In genomic region chr12:30752255-30752654, GRCh38 we compare ENCODE assay signal across 25 cellular contexts. TPM values are rescaled to one million over a fixed set of nuclear protein-coding genes. Genes with fewer than 3 reads are reported as not detected.
DNase-seq lines count a peak whose midpoint lies in the region; TF ChIP-seq lines count a peak whose summit lies in the region.
"Had no signal": no experiment of that assay in that cellular context is flagged by ENCODE, and none has a peak within 500 bp of the region (broad histone marks: within the 10 kb centered on the region; RNA-seq: fewer than 3 reads in every experiment).

No MANE protein-coding gene starts in this region.

- H3K36me3 ChIP-seq in OCI-LY7 (ENCODE audit: insufficient read depth, low read length) (no peaks in the 10 kb centered on the region), osteoblast (ENCODE audit: insufficient read depth, low read length) (peaks cover 15% of the 10 kb centered on the region), uterus (no peaks in the 10 kb centered on the region), vagina (no peaks in the 10 kb centered on the region)
- H3K36me3 ChIP-seq: cardiac muscle cell, suprapubic skin had no signal

- POLR2A ChIA-PET in OCI-LY7 (lab: Charles Lee): interaction anchor here (0.6 to 5.6 kb wide), 9 partner anchors 7 to 1326 kb away, joined by 3 to 30 read pairs (median 6); partner anchors contain the start of gene IPO8

- H2BK120ac ChIP-seq in H9 (ENCODE audit: low read depth, low read length, poor library complexity, severe bottlenecking): no peak overlapping the region

- peaks cover 21 to 49% (median 23%) of the 10 kb centered on the region in 3 experiments for H3K36me3 Mint-ChIP-seq in H9 (ENCODE audit: insufficient read depth in 1 of 3, low read depth in 3 of 3)

- H2BK20ac ChIP-seq in H9 (ENCODE audit: low read depth, low read length, poor library complexity, severe bottlenecking): no peak overlapping the region

- H3K4me1 Mint-ChIP-seq in H9: peaks cover 35 to 64% of the 10 kb centered on the region in 2 experiments

- H4K91ac ChIP-seq in H9 (ENCODE audit: insufficient read length, low read depth, low read length): no peak overlapping the region

- intact Hi-C loops in OCI-LY7 (cut with micrococcal nuclease; ENCODE audit: unreplicated experiment): loop anchor here (5.0 kb wide), 1 partner anchor 1370 kb away; the partner anchor contains the start of gene ERGIC2
- intact Hi-C loops in uterus (cut with DNase I; ENCODE audit: low total_unique reads): no loop called here
- intact Hi-C loops in vagina (cut with DNase I): no loop called here

- no peaks in the 10 kb centered on the region for H3K79me1 ChIP-seq in H9 (ENCODE audit: insufficient read depth, low read depth, low read length, poor library complexity, severe bottlenecking)

- WGBS in H9 (ENCODE audit: extremely low coverage, insufficient read length, low lambda C conversion rate): no CpG with 5 or more reads among the region's 3 CpGs

- no peaks in the 10 kb centered on the region for H4K20me1 ChIP-seq in H9 (ENCODE audit: control insufficient read depth, insufficient read depth, insufficient read length)
- H4K20me1 ChIP-seq in OCI-LY7 (ENCODE audit: insufficient read depth, low read length): no peaks in the 10 kb centered on the region
- H4K20me1 ChIP-seq in osteoblast (ENCODE audit: insufficient read depth, low read length): peaks cover 14% of the 10 kb centered on the region

- no peak overlapping the region for H2AFZ ChIP-seq in H9 (ENCODE audit: low read length)
- H2AFZ ChIP-seq in OCI-LY7 (ENCODE audit: low read length): no peak overlapping the region
- H2AFZ ChIP-seq in osteoblast (ENCODE audit: low read length): no peak overlapping the region

- H3K27me3 ChIP-seq in H9 (ENCODE audit: insufficient read depth, low read length) (no peaks in the 10 kb centered on the region), osteoblast (ENCODE audit: insufficient read depth, low read length) (no peaks in the 10 kb centered on the region), uterus (no peaks in the 10 kb centered on the region), vagina (no peaks in the 10 kb centered on the region)
- H3K27me3 ChIP-seq: cardiac muscle cell, MG63, SJCRH30, spleen, suprapubic skin had no signal

- H3K23me2 ChIP-seq in H9 (ENCODE audit: insufficient read length, low read depth, low read length, poor library complexity, severe bottlenecking): peaks cover 9% of the 10 kb centered on the region

- H3K9me3 ChIP-seq in H9 (ENCODE audit: control insufficient read depth, low read depth, low read length) (no peaks in the 10 kb centered on the region), OCI-LY7 (ENCODE audit: low read length) (no peaks in the 10 kb centered on the region), osteoblast (ENCODE audit: low read depth, low read length) (no peaks in the 10 kb centered on the region), uterus (no peaks in the 10 kb centered on the region), vagina (no peaks in the 10 kb centered on the region)
- H3K9me3 ChIP-seq: SJCRH30, spleen, suprapubic skin had no signal

- peaks cover 0 to 3% of the 10 kb centered on the region in 2 experiments; a peak in 3 of 5 replicates for H3K9me3 Mint-ChIP-seq in H9
- H3K9me3 Mint-ChIP-seq: activated naive CD4-positive, alpha-beta T cell treated with anti-CD3 and anti-CD28 coated beads, Interleukin-2, amount 10 ng/mL, durations not matched to agents 7 days and 5 days; activated T-helper 1 cell treated with anti-CD3 and anti-CD28 coated beads, Interleukin-12 subunit alpha, Interleukin-12 subunit beta, Interleukin-2, Interleukin-4 antibody, amounts not matched to agents 30 ng/mL and 10 ng/mL and 1 ng/mL, durations not matched to agents 14 hours and 24 hours and 36 hours; naive thymus-derived CD4-positive, alpha-beta T cell; stimulated activated naive B cell treated with anti-CD40 and anti-IgM and Interleukin-4, amounts not matched to agents 10 μg/mL and 1 μg/mL and 100 μg/mL, for 72 hours had no signal

- H3K4me3 ChIP-seq in OCI-LY7 (ENCODE audit: low read depth, low read length, poor library complexity, severe bottlenecking) (no peak overlapping the region), fibroblast of pulmonary artery (replicated peaks; ENCODE audit: low read depth, low read length) (peak overlapping the region; percentile 86), osteoblast (ENCODE audit: insufficient read depth, low read length) (no peak overlapping the region), uterus (no peak overlapping the region), vagina (no peak overlapping the region)
- H3K4me3 ChIP-seq: cardiac muscle cell, MG63, spleen, suprapubic skin had no signal

- H3K79me2 ChIP-seq in H9 (ENCODE audit: insufficient read depth, low read length) (peaks cover 19% of the 10 kb centered on the region; the same call in 1 of the 2 replicates), OCI-LY7 (ENCODE audit: insufficient read depth, low read depth, low read length) (peaks cover 8% of the 10 kb centered on the region; the same call in 1 of the 2 replicates), osteoblast (ENCODE audit: insufficient read depth, low read length) (peaks cover 70% of the 10 kb centered on the region)

- no peak overlapping the region for H3T11ph ChIP-seq in H9 (ENCODE audit: low read length)

- peak overlapping the region; percentile 36 for H3K9ac ChIP-seq in H9 (ENCODE audit: extremely low read depth, insufficient read length, low read length)

- H3K27ac Mint-ChIP-seq in H9: no peak overlapping the region
- H3K27ac Mint-ChIP-seq: activated naive CD4-positive, alpha-beta T cell treated with anti-CD3 and anti-CD28 coated beads, Interleukin-2, amount 10 ng/mL, durations not matched to agents 7 days and 5 days; activated T-helper 1 cell treated with anti-CD3 and anti-CD28 coated beads, Interleukin-12 subunit alpha, Interleukin-12 subunit beta, Interleukin-2, Interleukin-4 antibody, amounts not matched to agents 30 ng/mL and 10 ng/mL and 1 ng/mL, durations not matched to agents 14 hours and 24 hours and 36 hours; mesothelial cell of epicardium; stimulated activated naive B cell treated with anti-CD40 and anti-IgM and Interleukin-4, amounts not matched to agents 10 μg/mL and 1 μg/mL and 100 μg/mL, for 72 hours had no signal

- H4K8ac ChIP-seq in H9 (replicated peaks; ENCODE audit: insufficient read length, low read depth, low read length): no peak overlapping the region

- CTCF ChIA-PET in OCI-LY7 (lab: Charles Lee; ENCODE audit: unreplicated experiment): no interaction called here

- no peak overlapping the region for H3K56ac ChIP-seq in H9 (ENCODE audit: insufficient read length, low read depth, low read length)

- peak overlapping the region; percentile 36 for H3K4me2 ChIP-seq in H9 (ENCODE audit: insufficient read depth, insufficient read length, low read length)
- H3K4me2 ChIP-seq in OCI-LY7 (ENCODE audit: low read length): peak overlapping the region; percentile 99; the same call in 1 of the 2 replicates
- H3K4me2 ChIP-seq in osteoblast (ENCODE audit: insufficient read depth, low read length): peak overlapping the region; percentile 90

- H2AK5ac ChIP-seq in H9 (ENCODE audit: insufficient read length, low read length): no peak overlapping the region

- no TSS peak for BruUV-seq in OCI-LY7 (replicated peaks; lab: Mats Ljungman, UMichigan)

- H3K14ac ChIP-seq in H9 (ENCODE audit: insufficient read depth, low read length): no peak overlapping the region

- H3K18ac ChIP-seq in H9 (ENCODE audit: insufficient read length, low read depth, low read length): no peak overlapping the region

- H2BK15ac ChIP-seq in H9 (ENCODE audit: low read depth, low read length): no peak overlapping the region

- H3K27ac ChIP-seq in H9 (ENCODE audit: insufficient read length, low read depth, low read length): no peak overlapping the region
- H3K27ac ChIP-seq in OCI-LY7 (ENCODE audit: low read depth, low read length, poor library complexity, severe bottlenecking): no peak overlapping the region
- H3K27ac ChIP-seq in osteoblast (ENCODE audit: low read depth, low read length): no peak overlapping the region
- no peak overlapping the region for H3K27ac ChIP-seq in uterus
- H3K27ac ChIP-seq in vagina: no peak overlapping the region
- H3K27ac ChIP-seq: cardiac muscle cell, coronary artery, SJCRH30, spleen, suprapubic skin had no signal

- H3K4me3 Mint-ChIP-seq in H9: peak overlapping the region; percentile 3 to 97; a peak in 2 of 5 replicates
- H3K4me3 Mint-ChIP-seq: activated naive CD4-positive, alpha-beta T cell treated with anti-CD3 and anti-CD28 coated beads, Interleukin-2, amount 10 ng/mL, durations not matched to agents 7 days and 5 days; activated T-helper 1 cell treated with anti-CD3 and anti-CD28 coated beads, Interleukin-12 subunit alpha, Interleukin-12 subunit beta, Interleukin-2, Interleukin-4 antibody, amounts not matched to agents 30 ng/mL and 10 ng/mL and 1 ng/mL, durations not matched to agents 14 hours and 24 hours and 36 hours; stimulated activated naive B cell treated with anti-CD40 and anti-IgM and Interleukin-4, amounts not matched to agents 10 μg/mL and 1 μg/mL and 100 μg/mL, for 72 hours had no signal

- H3K27me3 Mint-ChIP-seq in H9 (ENCODE audit: low read depth): no peaks in the 10 kb centered on the region
- H3K27me3 Mint-ChIP-seq: activated naive CD4-positive, alpha-beta T cell treated with anti-CD3 and anti-CD28 coated beads, Interleukin-2, amount 10 ng/mL, durations not matched to agents 7 days and 5 days; naive thymus-derived CD4-positive, alpha-beta T cell; stimulated activated naive B cell treated with anti-CD40 and anti-IgM and Interleukin-4, amounts not matched to agents 10 μg/mL and 1 μg/mL and 100 μg/mL, for 72 hours had no signal

- H3K4ac ChIP-seq in H9 (ENCODE audit: low read depth, low read length): no peak overlapping the region

- H2BK5ac ChIP-seq in H9 (ENCODE audit: insufficient read length, low read length): no peak overlapping the region

- H4K5ac ChIP-seq in H9 (ENCODE audit: insufficient read length, low read depth, low read length): no peak overlapping the region

- DNase-seq in H9 (no peak), OCI-LY7 (ENCODE audit: low spot score) (no peak), fibroblast of pulmonary artery (ENCODE audit: low read depth) (no peak), osteoblast (ENCODE audit: insufficient read length, low spot score, missing footprints) (no peak), uterus (no peak), vagina (ENCODE audit: extremely low spot score in 2 of 2) (no peak), globus pallidus (ENCODE audit: low spot score) (no peak)
- DNase-seq: activated CD4-positive, alpha-beta T cell treated with anti-CD3 and anti-CD28 coated beads for 48 hours; activated naive CD4-positive, alpha-beta T cell treated with anti-CD3 and anti-CD28 coated beads, Interleukin-2, amount 10 ng/mL, durations not matched to agents 7 days and 5 days; amygdala; head of caudate nucleus; MG63; naive thymus-derived CD4-positive, alpha-beta T cell; NCI-H1436 treated with DMSO at 0.1 percent for 48 hours; NCI-H2107; NCI-H446 treated with DMSO at 0.1 percent for 48 hours; SJCRH30; spleen; stimulated activated CD4-positive, alpha-beta T cell treated with anti-CD3 and anti-CD28 coated beads, Interleukin-2, amount 100 ng/mL, for 48 hours; stimulated activated naive B cell treated with anti-CD40 and anti-IgM and Interleukin-4, amounts not matched to agents 10 μg/mL and 1 μg/mL and 100 μg/mL, for 72 hours had no signal

- H3K9me2 ChIP-seq in OCI-LY7 (ENCODE audit: insufficient read depth, low read length): no peaks in the 10 kb centered on the region

- no peak overlapping the region for H3K23ac ChIP-seq in H9 (ENCODE audit: insufficient read length, low read depth, low read length)

- no peak for TF ChIP-seq CTCF in H9 (conservative IDR thresholded peaks at IDR 0.05)
- no peak for TF ChIP-seq CTCF in OCI-LY7 (conservative IDR thresholded peaks at IDR 0.05; ENCODE audit: low read length)
- TF ChIP-seq CTCF in fibroblast of pulmonary artery (IDR thresholded peaks at IDR 0.05; ENCODE audit: low read length, missing control alignments): no peak
- TF ChIP-seq CTCF in osteoblast (IDR thresholded peaks at IDR 0.05; ENCODE audit: extremely low read depth, low read depth, low read length): no peak
- no peak for TF ChIP-seq CTCF in uterus (IDR thresholded peaks at IDR 0.05)
- no peak for TF ChIP-seq CTCF in vagina (IDR thresholded peaks at IDR 0.05)

- H2BK12ac ChIP-seq in H9 (ENCODE audit: insufficient read length, low read depth, low read length): no peak overlapping the region

- TF ChIP-seq POLR2A in uterus (IDR thresholded peaks at IDR 0.05) (no peak), vagina (IDR thresholded peaks at IDR 0.05) (no peak)

- H3K4me1 ChIP-seq in H9 (ENCODE audit: insufficient read depth, low read length) (peaks cover 5% of the 10 kb centered on the region), OCI-LY7 (ENCODE audit: insufficient read depth, low read length, poor library complexity, severe bottlenecking) (peaks cover 25% of the 10 kb centered on the region), osteoblast (ENCODE audit: insufficient read depth, low read length) (peaks cover 23% of the 10 kb centered on the region), uterus (no peaks in the 10 kb centered on the region), vagina (peaks cover 13% of the 10 kb centered on the region)
- H3K4me1 ChIP-seq: SJCRH30 had no signal

RNA-seq across cellular contexts. Expression of gene CAPRIN2, which starts 2.5 kb away (rescaled TPM):
- total RNA-seq in H9 (2021): 123 and 130 TPM in 2 replicates
- total RNA-seq in OCI-LY7 (2014; rRNA removed; shearing (Covaris generic)): 21.7 and 23.8 TPM in 2 replicates
- total RNA-seq in OCI-LY7 (2022): 23.7 and 24.7 TPM in 2 replicates
- 32.9 and 42.7 TPM in 2 replicates for total RNA-seq in osteoblast
- total RNA-seq in uterus: 10 to 100 TPM in 3 of 4 donors, 1 to 10 TPM in 1; 8.2 to 47.6 (median 35.8) TPM
- 41.3 TPM for total RNA-seq in vagina

RNA-seq across cellular contexts. Expression of gene IPO8, which starts 56.6 kb away (rescaled TPM):
- 47.2 and 48.0 TPM in 2 replicates for total RNA-seq in H9 (2021)
- total RNA-seq in OCI-LY7 (2014; rRNA removed; shearing (Covaris generic)): 14.7 and 23.9 TPM in 2 replicates
- total RNA-seq in OCI-LY7 (2022): 41.6 and 47.8 TPM in 2 replicates
- total RNA-seq in osteoblast: 25.7 and 28.6 TPM in 2 replicates
- total RNA-seq in uterus: 10 to 100 TPM; 11.0 to 53.1 (median 34.2) TPM
- 21.4 TPM for total RNA-seq in vagina

Comparison
In these comparisons a context has a peak if more than half of its experiments do, and no peak if none do; other contexts are left out.
1. H3K4me2 ChIP-seq: peak in every context shown above with its lines; median percentile 99 in OCI-LY7; 90 in osteoblast; 36 in H9.